Comparison of ENCODE assay signal across 8 cellular contexts in genomic region chr1:212062832-212063438, GRCh38. TPM values are rescaled to one million over a fixed set of nuclear protein-coding genes. Genes with fewer than 3 reads are reported as not detected.
DNase-seq lines count a peak whose midpoint lies in the region; ATAC-seq, FAIRE-seq and TF ChIP-seq lines count a peak whose summit lies in the region.

No MANE protein-coding gene starts in this region.

- H3K36me3 ChIP-seq in breast epithelium (no peaks in the 10 kb centered on the region), vagina (no peaks in the 10 kb centered on the region)

- TF ChIP-seq POLR2A in breast epithelium (IDR thresholded peaks at IDR 0.05) (no peak), vagina (IDR thresholded peaks at IDR 0.05) (no peak)

- H3K27me3 ChIP-seq in breast epithelium (no peaks in the 10 kb centered on the region), vagina (no peaks in the 10 kb centered on the region)

- TF ChIP-seq CTCF in AG09309 (IDR thresholded peaks at IDR 0.05; ENCODE audit: control insufficient read depth, insufficient read depth, low read depth, low read length, missing control alignments) (peak; percentile 58), breast epithelium (IDR thresholded peaks at IDR 0.05) (peak; percentile 58 to 72 (median 66)), vagina (IDR thresholded peaks at IDR 0.05) (peak in 2 of 3 experiments; percentile 50 to 61)

- FAIRE-seq in GM18507 (lab: Jason Lieb, UNC): peak; percentile 69

- peak; percentile 17 for DNase-seq in AG09309 (ENCODE audit: low read depth)
- peak; percentile 28 for DNase-seq in GM18507 (ENCODE audit: extremely low spot score, insufficient read length, low read depth)
- peak; percentile 39 for DNase-seq in NCI-H748 (lab: John Stamatoyannopoulos, UW; ENCODE audit: unreplicated experiment)
- no peak for DNase-seq in breast epithelium (ENCODE audit: low spot score in 2 of 2)
- DNase-seq in left lobe of liver (ENCODE audit: low spot score): no peak
- no peak for DNase-seq in vagina (ENCODE audit: extremely low spot score in 2 of 2)
- DNase-seq in NCI-H226: no peak

- no peak overlapping the region for H3K27ac ChIP-seq in breast epithelium
- no peak overlapping the region for H3K27ac ChIP-seq in vagina

- ATAC-seq in left lobe of liver (peak; percentile 91), GM18858 (IDR thresholded peaks at IDR 0.05; ENCODE audit: unreplicated experiment) (no peak)

- intact Hi-C loops in breast epithelium (cut with DNase I; ENCODE audit: low total_unique reads): no loop called here
- intact Hi-C loops in vagina (cut with DNase I): no loop called here

- H3K4me1 ChIP-seq in breast epithelium (no peaks in the 10 kb centered on the region), vagina (no peaks in the 10 kb centered on the region)

- H3K9me3 ChIP-seq in breast epithelium (no peaks in the 10 kb centered on the region), vagina (no peaks in the 10 kb centered on the region)

- H3K4me3 ChIP-seq in AG09309 (ENCODE audit: control insufficient read depth, low read depth, low read length): no peak overlapping the region
- no peak overlapping the region for H3K4me3 ChIP-seq in breast epithelium
- H3K4me3 ChIP-seq in vagina: no peak overlapping the region

RNA-seq across cellular contexts. Expression of gene DTL, which starts 27.4 kb away (rescaled TPM):
- total RNA-seq in breast epithelium (under 1 TPM; 0.29 to 0.80 (median 0.66) TPM), left lobe of liver (0.10 TPM), vagina (7.4 TPM)

RNA-seq across cellular contexts. Expression of gene INTS7, which starts 27.6 kb away (rescaled TPM):
- 10 to 100 TPM in 2 of 3 donors, 1 to 10 TPM in 1; 6.6 to 16.7 (median 10.8) TPM for total RNA-seq in breast epithelium
- 5.2 TPM for total RNA-seq in left lobe of liver
- 10.8 TPM for total RNA-seq in vagina

Comparison
In these comparisons a context has a peak if more than half of its experiments do, and no peak if none do; other contexts are left out.
1. DNase-seq: peak in AG09309 (single experiment), GM18507 (single experiment) and NCI-H748 (single experiment); none in breast epithelium (0 of 2), left lobe of liver (single experiment), vagina (0 of 2) and NCI-H226 (single experiment).
2. Peak in every context shown above with its lines, with median percentiles within 50 percentile points of each other: CTCF ChIP-seq.